ENCODE assay signal across 34 cellular contexts in the genomic region with DNA sequence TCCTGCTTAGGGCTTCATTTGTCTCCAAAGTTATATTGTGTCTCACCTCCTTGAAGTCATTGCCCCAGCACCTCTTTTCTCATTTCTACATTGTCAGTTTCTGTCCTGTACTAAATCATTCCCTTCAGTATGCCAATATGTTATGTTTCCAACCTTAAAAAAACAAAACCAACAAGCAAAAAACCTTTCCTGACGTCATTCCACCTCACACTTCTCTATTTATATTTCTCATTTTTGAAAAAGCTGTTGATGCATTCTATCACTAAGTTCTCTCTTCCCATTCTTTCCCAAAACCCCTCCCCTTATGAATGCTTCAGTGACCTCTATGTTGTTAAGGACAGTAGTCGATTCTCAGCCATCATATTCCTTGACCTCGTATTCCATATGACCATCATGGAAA.
"Had no signal": no experiment of that assay in that cellular context is flagged by ENCODE, and none has a peak within 500 bp of the region (broad histone marks: within the 10 kb centered on the region; RNA-seq: fewer than 3 reads in every experiment).

No MANE protein-coding gene starts in this region.

- H3K4me3 ChIP-seq: MG63 had no signal

- DNase-seq: Karpas-422, Kasumi-1, MG63, MM.1S, MV-4-11, NCI-H1048, NCI-H1092, NCI-H1092 treated with DMSO at 0.1 percent for 48 hours, NCI-H1105, NCI-H1105 treated with DMSO at 0.1 percent for 48 hours, NCI-H1417, NCI-H1417 treated with DMSO at 0.1 percent for 48 hours, NCI-H1436, NCI-H1436 treated with DMSO at 0.1 percent for 48 hours, NCI-H146, NCI-H1694, NCI-H1694 treated with DMSO at 0.1 percent for 48 hours, NCI-H187, NCI-H187 treated with DMSO at 0.1 percent for 48 hours, NCI-H1930, NCI-H2029, NCI-H2029 treated with DMSO at 0.1 percent for 48 hours, NCI-H2081, NCI-H2081 treated with DMSO at 0.1 percent for 48 hours, NCI-H2107, NCI-H2171, NCI-H2171 treated with DMSO at 0.1 percent for 48 hours, NCI-H2227 treated with DMSO at 0.1 percent for 48 hours, NCI-H226, NCI-H345, NCI-H446, NCI-H446 treated with DMSO at 0.1 percent for 48 hours, NCI-H510A, NCI-H510A treated with DMSO at 0.1 percent for 48 hours had no signal

- H3K9me3 ChIP-seq: MG63 had no signal

- H3K36me3 ChIP-seq: MG63 had no signal

- H3K27me3 ChIP-seq: MG63 had no signal
